ENCODE assay signal across 31 cellular contexts in the genomic region with DNA sequence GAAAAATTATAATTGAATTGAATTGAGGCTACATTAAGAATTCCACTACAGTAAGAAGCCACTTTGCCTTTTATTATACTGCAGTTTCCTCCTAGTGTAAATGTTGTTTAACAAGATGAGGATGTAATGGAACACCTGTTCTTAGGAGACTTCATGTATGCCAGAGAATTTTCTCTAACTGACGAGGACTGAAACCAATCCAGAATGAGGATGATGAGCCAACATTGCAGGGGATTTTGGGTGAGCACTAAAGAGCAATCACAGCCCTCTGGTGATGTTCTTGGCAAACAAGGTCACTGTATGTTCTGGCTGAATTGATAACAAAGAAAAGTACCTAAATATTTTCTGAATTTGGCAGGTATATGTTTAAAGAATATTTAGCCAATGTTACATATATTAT.
"Had no signal": no experiment of that assay in that cellular context is flagged by ENCODE, and none has a peak within 500 bp of the region (broad histone marks: within the 10 kb centered on the region; RNA-seq: fewer than 3 reads in every experiment).

No MANE protein-coding gene starts in this region.

- H3K27ac ChIP-seq: brain microvascular endothelial cell, coronary artery, KMS-11, PC-9, RWPE1 had no signal

- DNase-seq: activated CD4-positive, alpha-beta T cell treated with anti-CD3 and anti-CD28 coated beads, Interleukin-2, amount 10 ng/mL, durations not matched to agents 24 days and 14 days; activated CD4-positive, alpha-beta T cell treated with anti-CD3 and anti-CD28 coated beads, Interleukin-2, amount 50 U/mL, for 4 hours; activated CD8-positive, alpha-beta T cell treated with anti-CD3 and anti-CD28 coated beads for 36 hours; activated effector memory CD4-positive, alpha-beta T cell treated with anti-CD3 and anti-CD28 coated beads, Interleukin-2, amount 50 U/mL, for 16 hours; activated naive CD4-positive, alpha-beta T cell; activated naive CD4-positive, alpha-beta T cell treated with anti-CD3 and anti-CD28 coated beads, Interleukin-2, amount 50 U/mL, for 16 hours; activated naive CD8-positive, alpha-beta T cell treated with anti-CD3 and anti-CD28 coated beads for 36 hours; activated T-cell treated with anti-CD3 and anti-CD28 coated beads, Interleukin-2, amount 50 U/mL, for 1 hour; activated T-cell treated with anti-CD3 and anti-CD28 coated beads, Interleukin-2, amount 50 U/mL, for 72 hours; amniotic stem cell; aorta; brain microvascular endothelial cell; central memory CD4-positive, alpha-beta T cell; MM.1S; MV-4-11; NCI-H1092; NCI-H1436 treated with DMSO at 0.1 percent for 48 hours; NCI-H1694 treated with DMSO at 0.1 percent for 48 hours; NCI-H2029; NCI-H2107; NCI-H226; NCI-H446 treated with DMSO at 0.1 percent for 48 hours; NCI-H524; PC-9; SW 1271; T-helper 1 cell; T-helper 2 cell; T-helper 9 cell had no signal
